Comparison of ENCODE assay signal across 8 cellular contexts in the genomic region with DNA sequence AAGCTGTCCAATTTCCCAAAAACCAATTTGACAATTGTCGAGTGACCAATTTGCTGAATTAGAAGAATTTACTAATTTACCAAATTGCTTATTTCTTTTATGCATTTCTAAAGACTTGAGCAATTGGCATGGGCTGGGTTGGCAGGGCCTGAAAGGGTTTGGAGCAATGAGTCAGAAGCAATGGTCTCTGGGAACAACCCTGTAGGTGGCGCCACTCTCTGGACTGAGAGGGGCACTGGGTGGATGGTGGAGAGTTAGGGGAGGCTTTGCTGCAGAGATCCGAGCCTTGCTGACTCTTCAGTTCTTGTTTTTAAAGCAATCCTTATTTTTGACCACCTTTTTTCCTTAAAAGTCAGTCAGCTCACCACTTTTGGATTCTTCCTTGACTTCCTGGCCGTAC.
DNase-seq lines count a peak whose midpoint lies in the region; ATAC-seq and TF ChIP-seq lines count a peak whose summit lies in the region.
"Had no signal": no experiment of that assay in that cellular context is flagged by ENCODE, and none has a peak within 500 bp of the region (broad histone marks: within the 10 kb centered on the region; RNA-seq: fewer than 3 reads in every experiment).

No MANE protein-coding gene starts in this region.

- H3K27me3 ChIP-seq in Loucy (ENCODE audit: insufficient read depth, low read length, poor library complexity, severe bottlenecking): no peaks in the 10 kb centered on the region

- no peaks in the 10 kb centered on the region for H3K36me3 ChIP-seq in Loucy (ENCODE audit: insufficient read depth, low read length)

- ATAC-seq in GM21515 (IDR thresholded peaks at IDR 0.05; ENCODE audit: unreplicated experiment) (no peak), HG03135 (IDR thresholded peaks at IDR 0.05; ENCODE audit: unreplicated experiment) (no peak)

- H4K20me1 ChIP-seq in Loucy (ENCODE audit: insufficient read depth, low read length, poor library complexity, severe bottlenecking): no peaks in the 10 kb centered on the region

- H3K4me1 ChIP-seq in Loucy (ENCODE audit: insufficient read depth, low read length, poor library complexity, severe bottlenecking): peaks cover 15% of the 10 kb centered on the region

- no peak overlapping the region for H2AFZ ChIP-seq in Loucy (ENCODE audit: low read length)

- no peaks in the 10 kb centered on the region for H3F3A ChIP-seq in Loucy (ENCODE audit: low read depth)

- H3K79me2 ChIP-seq in Loucy (ENCODE audit: insufficient read depth, low read length): no peaks in the 10 kb centered on the region

- TF ChIP-seq CTCF in GM12864 (IDR thresholded peaks at IDR 0.05; ENCODE audit: low read depth, low read length, missing control alignments) (peak; percentile 53), Loucy (conservative IDR thresholded peaks at IDR 0.05; ENCODE audit: low read length) (peak; percentile 89)

- no peak overlapping the region for H3K9ac ChIP-seq in Loucy (ENCODE audit: low read depth, low read length, poor library complexity, severe bottlenecking)

- no peak overlapping the region for H3K4me2 ChIP-seq in Loucy (ENCODE audit: low read depth, low read length, poor library complexity, severe bottlenecking)

- H3K9me3 ChIP-seq in Loucy (ENCODE audit: insufficient read depth, low read depth, low read length): no peaks in the 10 kb centered on the region

- H3K4me3 ChIP-seq in GM12864 (ENCODE audit: low read depth, low read length): no peak overlapping the region
- H3K4me3 ChIP-seq in Loucy (ENCODE audit: low read length, poor library complexity, severe bottlenecking): no peak overlapping the region
- H3K4me3 ChIP-seq: lung had no signal

- no peaks in the 10 kb centered on the region for H3K9me2 ChIP-seq in Loucy (replicated peaks; ENCODE audit: low read depth, low read length)

- DNase-seq in GM12864 (ENCODE audit: low read depth) (no peak), left kidney (ENCODE audit: low read depth, low spot score) (peak; percentile 57), GF-D8 (lab: John Stamatoyannopoulos, UW) (no peak)
- peak; percentile 65 to 69 for DNase-seq in activated T-cell treated with anti-CD3 and anti-CD28 coated beads, Interleukin-2, amount 50 U/mL, for 48 hours

Comparison
In these comparisons a context has a peak if more than half of its experiments do, and no peak if none do; other contexts are left out.
1. DNase-seq: peak in activated T-cell treated with anti-CD3 and anti-CD28 coated beads, Interleukin-2, amount 50 U/mL, for 48 hours (2 of 2) and left kidney (single experiment); none in GM12864 (single experiment) and GF-D8 (single experiment).